Comparison of ENCODE assay signal across 8 cellular contexts in the genomic region with DNA sequence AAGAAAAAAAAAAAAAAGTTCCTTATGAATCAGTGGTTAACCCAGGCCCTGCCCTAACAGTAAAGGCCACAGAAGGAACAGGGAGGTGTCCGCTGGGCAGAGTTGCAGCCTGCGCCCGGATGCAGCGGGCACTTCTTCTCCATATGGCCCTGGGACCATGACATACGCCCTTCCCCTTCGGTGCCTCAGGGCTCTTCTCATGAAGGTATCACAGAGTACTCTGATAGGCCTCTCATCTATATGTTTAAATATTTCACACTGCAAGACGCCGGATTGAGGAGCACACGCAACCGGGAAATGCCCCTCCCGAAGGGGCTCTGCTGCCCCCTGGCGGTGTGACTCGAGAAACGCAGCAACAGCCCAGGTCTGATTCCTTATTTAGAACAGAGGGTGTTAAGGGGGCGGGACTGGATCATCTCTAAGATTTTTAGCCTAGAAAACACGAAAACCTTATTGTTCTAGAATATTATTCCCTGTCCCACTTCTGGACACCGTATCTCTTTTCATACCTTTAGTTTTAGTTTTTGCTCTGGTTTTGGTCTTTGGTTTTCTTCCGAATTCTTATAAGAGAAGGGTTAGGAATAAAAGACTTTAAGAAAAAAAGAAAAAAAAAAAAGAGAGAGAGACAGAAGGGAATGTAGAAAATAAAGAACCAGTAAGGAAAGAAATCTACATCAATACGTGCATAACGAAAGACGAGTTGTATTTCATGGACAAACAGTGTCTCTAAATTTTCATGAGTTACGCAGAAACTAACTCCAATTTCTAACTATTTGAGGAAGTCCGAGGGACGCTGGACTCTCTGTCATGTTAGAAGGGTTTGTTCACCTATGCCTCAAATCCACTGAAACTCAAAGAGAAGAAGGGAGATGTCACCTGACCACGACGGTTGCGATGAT. TPM values are rescaled to one million over a fixed set of nuclear protein-coding genes. Genes with fewer than 3 reads are reported as not detected.
DNase-seq lines count a peak whose midpoint lies in the region; ATAC-seq and TF ChIP-seq lines count a peak whose summit lies in the region.

No MANE protein-coding gene starts in this region.

- 53% methylated on average over 27 of the region's 27 CpGs for WGBS in testis, 2 donors

- TF ChIP-seq POLR2A in testis (IDR thresholded peaks at IDR 0.05) = no peak

- H3K36me3 ChIP-seq in MG63 (peaks cover 49% of the 10 kb centered on the region), SJSA1 (peaks cover 63% of the 10 kb centered on the region), testis (ENCODE audit: low read depth, missing control alignments) (no peaks in the 10 kb centered on the region)

- H3K4me1 ChIP-seq in SJSA1 (replicated peaks) = peaks cover 9% of the 10 kb centered on the region; the same call in 1 of the 2 replicates
- H3K4me1 ChIP-seq in testis = no peaks in the 10 kb centered on the region

- ATAC-seq in GM21786 (IDR thresholded peaks at IDR 0.05; ENCODE audit: unreplicated experiment) (peak; percentile 78), omental fat pad (ENCODE audit: low FRiP score) (peak; percentile 90)

- H3K27me3 ChIP-seq in MG63 (no peaks in the 10 kb centered on the region), SJSA1 (replicated peaks) (no peaks in the 10 kb centered on the region), testis (no peaks in the 10 kb centered on the region)

- peak; percentile 88 for DNase-seq in DMS53 (lab: John Stamatoyannopoulos, UW)
- peak; percentile 67 for DNase-seq in MG63
- peak; percentile 80 to 86 for DNase-seq in SJSA1 (ENCODE audit: low read depth in 1 of 2, low spot score in 2 of 2)
- peak; percentile 82 for DNase-seq in activated gamma-delta T cell treated with anti-CD3 and anti-CD28 coated beads, Interleukin-2, amount 50 U/mL, for 16 hours (ENCODE audit: low read depth)
- DNase-seq in foreskin melanocyte = peak; percentile 76
- DNase-seq in omental fat pad (ENCODE audit: low spot score) = peak; percentile 54
- peak; percentile 79 for DNase-seq in testis

- TF ChIP-seq CTCF in omental fat pad (IDR thresholded peaks at IDR 0.05) = peak in 2 of 3 donors; percentile 77 to 86
- peak; percentile 77 to 92 (median 79) for TF ChIP-seq CTCF in testis (IDR thresholded peaks at IDR 0.05)

- H3K9me3 ChIP-seq in MG63 (no peaks in the 10 kb centered on the region), SJSA1 (replicated peaks) (no peaks in the 10 kb centered on the region), testis (no peaks in the 10 kb centered on the region)

- H3K4me3 ChIP-seq in MG63 (no peak overlapping the region), SJSA1 (no peak overlapping the region), testis (no peak overlapping the region)

- intact Hi-C loops in testis (cut with DNase I; ENCODE audit: low total_unique reads) = no loop called here

- H3K27ac ChIP-seq in SJSA1 = no peak overlapping the region
- H3K27ac ChIP-seq in testis = peak overlapping the region in 1 of 2 donors; percentile 41

RNA-seq across cellular contexts. Expression of gene DAGLB, which starts 12.0 kb away (rescaled TPM):
- total RNA-seq in MG63 (2014; rRNA removed; shearing (Covaris generic); ENCODE audit: low replicate concordance) = 15.6 and 59.1 TPM in 2 replicates
- total RNA-seq in SJSA1 (2014; rRNA removed; shearing (Covaris generic)) = 21.6 and 23.4 TPM in 2 replicates
- total RNA-seq in omental fat pad = 10 to 100 TPM; 10.7 to 25.9 (median 16.3) TPM
- total RNA-seq in testis = 10 to 100 TPM; 18.9 to 29.6 TPM
- polyA plus RNA-seq in testis (ENCODE audit: insufficient read depth, low read depth, low replicate concordance) = 14.3 TPM

RNA-seq across cellular contexts. Expression of gene KDELR2, which starts 48.2 kb away (rescaled TPM):
- total RNA-seq in MG63 (2014; rRNA removed; shearing (Covaris generic); ENCODE audit: low replicate concordance) = 200 and 249 TPM in 2 replicates
- total RNA-seq in SJSA1 (2014; rRNA removed; shearing (Covaris generic)) = 200 and 294 TPM in 2 replicates
- total RNA-seq in omental fat pad = 100 to 1,000 TPM in 2 of 4 donors, 10 to 100 TPM in 2; 86.9 to 120 (median 94.0) TPM
- 100 to 1,000 TPM in 1 of 2 donors, 10 to 100 TPM in 1; 72.2 to 103 TPM for total RNA-seq in testis
- 184 TPM for polyA plus RNA-seq in testis (ENCODE audit: insufficient read depth, low read depth, low replicate concordance)
